30 cellular contexts compared by ENCODE assay signal in the genomic region with DNA sequence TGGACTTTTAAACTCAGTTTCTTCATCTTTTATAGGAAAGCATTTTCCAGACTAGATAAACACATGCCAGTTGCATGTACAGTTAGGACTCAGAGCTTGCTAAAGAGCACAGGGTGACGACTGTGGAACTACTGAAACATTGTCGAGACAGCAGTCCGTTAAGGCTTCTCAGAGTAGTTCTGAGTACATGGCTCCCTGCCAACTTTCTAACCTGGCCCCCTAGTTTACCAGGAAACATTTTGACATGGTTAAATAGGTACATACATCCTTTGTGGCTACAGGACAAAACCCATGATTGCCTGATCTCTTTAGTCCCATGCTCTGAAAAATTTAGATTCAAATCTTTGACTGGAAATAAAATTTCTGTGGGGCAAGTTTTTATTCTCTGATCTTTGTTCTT.
"Had no signal": no experiment of that assay in that cellular context is flagged by ENCODE, and none has a peak within 500 bp of the region (broad histone marks: within the 10 kb centered on the region; RNA-seq: fewer than 3 reads in every experiment).

No MANE protein-coding gene starts in this region.

- H3K9me3 ChIP-seq: colonic mucosa, gastrocnemius medialis, left lung, mucosa of descending colon, prostate gland, sigmoid colon, suprapubic skin, transverse colon, upper lobe of right lung, uterus had no signal

- H3K4me2 ChIP-seq: hepatocyte, neural progenitor cell had no signal

- H3K27me3 ChIP-seq: colonic mucosa, gastrocnemius medialis, hepatocyte, left lung, neural progenitor cell, sigmoid colon, suprapubic skin, transverse colon, upper lobe of right lung, uterus had no signal

- H3K27ac Mint-ChIP-seq: dendritic cell treated with granulocyte-macrophage colony-stimulating factor and Interleukin-4, amounts not matched to agents 40 ng/mL and 50 ng/mL, for 4 days; endodermal cell; mesothelial cell of epicardium; nephron; neural progenitor cell; stimulated activated naive CD8-positive, alpha-beta T cell treated with anti-CD3 and anti-CD28 coated beads, Interleukin-15, amount 100 ng/mL, for 72 hours had no signal

- DNase-seq: colonic mucosa; effector CD8-positive, alpha-beta T cell; endodermal cell; foreskin fibroblast; gastrocnemius medialis; head of caudate nucleus; kidney; left cardiac atrium; left lung; mesenchymal stem cell; mucosa of descending colon; naive B cell; nucleus accumbens; right cardiac atrium; sigmoid colon; stimulated activated CD4-positive, alpha-beta T cell treated with anti-CD3 and anti-CD28 coated beads, Interleukin-4, amount 100 ng/mL, for 4 hours; stimulated activated naive CD4-positive, alpha-beta T cell; stimulated activated naive CD8-positive, alpha-beta T cell treated with anti-CD3 and anti-CD28 coated beads, Interleukin-15, amount 100 ng/mL, for 72 hours; transverse colon; upper lobe of right lung; uterus had no signal

- ATAC-seq: esophagus mucosa; gastrocnemius medialis; left cardiac atrium; left lung; mucosa of descending colon; right cardiac atrium; stimulated activated naive CD8-positive, alpha-beta T cell treated with anti-CD3 and anti-CD28 coated beads, Interleukin-15, amount 100 ng/mL, for 72 hours; upper lobe of right lung had no signal

- H3K4me3 Mint-ChIP-seq: dendritic cell treated with granulocyte-macrophage colony-stimulating factor and Interleukin-4, amounts not matched to agents 40 ng/mL and 50 ng/mL, for 4 days; endodermal cell; mesothelial cell of epicardium; naive B cell; nephron; neural progenitor cell; stimulated activated naive CD8-positive, alpha-beta T cell treated with anti-CD3 and anti-CD28 coated beads, Interleukin-15, amount 100 ng/mL, for 72 hours had no signal

- H3K27me3 Mint-ChIP-seq: dendritic cell treated with granulocyte-macrophage colony-stimulating factor and Interleukin-4, amounts not matched to agents 40 ng/mL and 50 ng/mL, for 4 days; naive B cell; stimulated activated naive CD8-positive, alpha-beta T cell treated with anti-CD3 and anti-CD28 coated beads, Interleukin-15, amount 100 ng/mL, for 72 hours had no signal

- H3K79me2 ChIP-seq: hepatocyte had no signal

- H3K9ac ChIP-seq: neural progenitor cell had no signal

- H3K27ac ChIP-seq: colonic mucosa, epithelial cell of prostate, gastrocnemius medialis, hepatocyte, left lung, neural progenitor cell, prostate gland, sigmoid colon, suprapubic skin, transverse colon, upper lobe of right lung, uterus had no signal

- H3K36me3 ChIP-seq: colonic mucosa, gastrocnemius medialis, left lung, neural progenitor cell, prostate gland, sigmoid colon, suprapubic skin, transverse colon, upper lobe of right lung, uterus had no signal

- FAIRE-seq: kidney had no signal

- H3K4me1 Mint-ChIP-seq: mesothelial cell of epicardium had no signal

- H3K36me3 Mint-ChIP-seq: mesothelial cell of epicardium, naive B cell, neural progenitor cell had no signal

- H3K9me3 Mint-ChIP-seq: dendritic cell treated with granulocyte-macrophage colony-stimulating factor and Interleukin-4, amounts not matched to agents 40 ng/mL and 50 ng/mL, for 4 days; endodermal cell; mesothelial cell of epicardium; naive B cell; nephron; neural progenitor cell; stimulated activated naive CD8-positive, alpha-beta T cell treated with anti-CD3 and anti-CD28 coated beads, Interleukin-15, amount 100 ng/mL, for 72 hours had no signal

- H3K4me1 ChIP-seq: colonic mucosa, gastrocnemius medialis, neural progenitor cell, prostate gland, sigmoid colon, suprapubic skin, transverse colon, upper lobe of right lung, uterus had no signal

- H2AFZ ChIP-seq: hepatocyte, neural progenitor cell had no signal

- H3K4me3 ChIP-seq: colonic mucosa, gastrocnemius medialis, hepatocyte, left lung, mucosa of descending colon, neural progenitor cell, prostate gland, sigmoid colon, suprapubic skin, transverse colon, upper lobe of right lung, uterus had no signal
